ENCODE assay signal across 1 cellular context in genomic region chr1:43919906-43920305, GRCh38.
TF ChIP-seq lines count a peak whose summit lies in the region.

No MANE protein-coding gene starts in this region.

TF ChIP-seq in WTC11, 78 proteins besides CTCF, POLR2A, EP300 and RAD21 (continued from another document):
- TF ChIP-seq, protein P1, sequence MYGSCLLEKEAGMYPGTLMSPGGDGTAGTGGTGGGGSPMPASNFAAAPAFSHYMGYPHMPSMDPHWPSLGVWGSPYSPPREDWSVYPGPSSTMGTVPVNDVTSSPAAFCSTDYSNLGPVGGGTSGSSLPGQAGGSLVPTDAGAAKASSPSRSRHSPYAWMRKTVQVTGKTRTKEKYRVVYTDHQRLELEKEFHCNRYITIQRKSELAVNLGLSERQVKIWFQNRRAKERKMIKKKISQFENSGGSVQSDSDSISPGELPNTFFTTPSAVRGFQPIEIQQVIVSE (CRISPR knock-in tag; IDR thresholded peaks at IDR 0.05; ENCODE audit: borderline replicate concordance) = no peak
TF ChIP-seq in WTC11: peak in this region for 0.
